ENCODE assay signal across 8 cellular contexts in genomic region chr4:75723802-75724065, GRCh38. TPM values are rescaled to one million over a fixed set of nuclear protein-coding genes. Genes with fewer than 3 reads are reported as not detected.
DNase-seq lines count a peak whose midpoint lies in the region; ATAC-seq and TF ChIP-seq lines count a peak whose summit lies in the region.

No MANE protein-coding gene starts in this region.

- 0% methylated on average over 3 of the region's 3 CpGs for WGBS in liver
- 0% methylated on average over 3 of the region's 3 CpGs for WGBS in thymus

- ATAC-seq in GM18858 (IDR thresholded peaks at IDR 0.05; ENCODE audit: unreplicated experiment) = no peak

- peak overlapping the region; percentile 73 for H3K4me3 ChIP-seq in astrocyte of the cerebellum (ENCODE audit: low read depth, low read length)
- H3K4me3 ChIP-seq in liver (ENCODE audit: low read depth in 1 of 3, low read length in 3 of 3) = peak overlapping the region; percentile 63 to 78 (median 77)
- peak overlapping the region; percentile 79 for H3K4me3 ChIP-seq in thymus (ENCODE audit: low read length)

- H3K4me1 Mint-ChIP-seq in activated T-cell treated with anti-CD3 and anti-CD28 coated beads, Interleukin-2, amount 50 U/mL, for 24 hours (ENCODE audit: low read depth) = peaks cover 46% of the 10 kb centered on the region

- H3K36me3 ChIP-seq in liver (ENCODE audit: control insufficient read depth in 4 of 4, insufficient read depth in 3 of 4, low read depth in 1 of 4, low read length in 3 of 4) = peaks cover 0 to 2% (median under 1%) of the 10 kb centered on the region in 4 donors
- no peaks in the 10 kb centered on the region for H3K36me3 ChIP-seq in thymus (ENCODE audit: control insufficient read depth, insufficient read depth)

- peak overlapping the region; percentile 99 for H3K4me3 Mint-ChIP-seq in activated T-cell treated with anti-CD3 and anti-CD28 coated beads, Interleukin-2, amount 50 U/mL, for 24 hours

- no peaks in the 10 kb centered on the region for H3K9me3 ChIP-seq in liver (ENCODE audit: control insufficient read depth in 4 of 4, low read length in 3 of 4)
- H3K9me3 ChIP-seq in thymus (ENCODE audit: control insufficient read depth) = no peaks in the 10 kb centered on the region

- no peaks in the 10 kb centered on the region for H3K27me3 Mint-ChIP-seq in activated T-cell treated with anti-CD3 and anti-CD28 coated beads, Interleukin-2, amount 50 U/mL, for 24 hours

- H3K4me1 ChIP-seq in liver (ENCODE audit: control insufficient read depth in 4 of 4, insufficient read depth in 4 of 4, low read length in 3 of 4) = peaks cover 11 to 27% (median 17%) of the 10 kb centered on the region in 4 donors
- peaks cover 7% of the 10 kb centered on the region for H3K4me1 ChIP-seq in thymus (ENCODE audit: control insufficient read depth, insufficient read depth, low read length)

- H3K27ac ChIP-seq in liver (ENCODE audit: low read depth in 1 of 2, low read length in 2 of 2) = peak overlapping the region; percentile 97 to 99
- peak overlapping the region; percentile 93 for H3K27ac ChIP-seq in thymus (ENCODE audit: low read depth)

- DNase-seq in activated T-cell treated with anti-CD3 and anti-CD28 coated beads, Interleukin-2, amount 50 U/mL, for 24 hours = no peak
- DNase-seq in activated T-cell treated with anti-CD3 and anti-CD28 coated beads, Interleukin-2, amount 50 U/mL, for 1 hour = no peak
- no peak for DNase-seq in astrocyte of the cerebellum (ENCODE audit: low read depth)
- DNase-seq in superior temporal gyrus (ENCODE audit: extremely low spot score) = no peak
- DNase-seq in SKM-1 (lab: John Stamatoyannopoulos, UW; ENCODE audit: unreplicated experiment) = no peak

- in situ Hi-C loops in astrocyte of the cerebellum (cut with HindIII; ENCODE audit: low sequenced_read_pairs) = no loop called here

- H3K9ac ChIP-seq in liver (ENCODE audit: low read depth in 1 of 2, low read length in 2 of 2) = peak overlapping the region; percentile 67 to 95

- no peak for TF ChIP-seq RAD21 in liver (IDR thresholded peaks at IDR 0.05)

- TF ChIP-seq CTCF in astrocyte of the cerebellum (IDR thresholded peaks at IDR 0.05; ENCODE audit: low read depth, low read length, missing control alignments) (no peak), liver (IDR thresholded peaks at IDR 0.05; ENCODE audit: low read depth, low read length, missing input control) (no peak)

- H3K9me3 Mint-ChIP-seq in activated T-cell treated with anti-CD3 and anti-CD28 coated beads, Interleukin-2, amount 50 U/mL, for 24 hours = no peaks in the 10 kb centered on the region

- peaks cover 30% of the 10 kb centered on the region for H3K36me3 Mint-ChIP-seq in activated T-cell treated with anti-CD3 and anti-CD28 coated beads, Interleukin-2, amount 50 U/mL, for 24 hours (ENCODE audit: low read depth)

- peak overlapping the region; percentile 100 for H3K27ac Mint-ChIP-seq in activated T-cell treated with anti-CD3 and anti-CD28 coated beads, Interleukin-2, amount 50 U/mL, for 24 hours

- H3K27me3 ChIP-seq in liver (ENCODE audit: control insufficient read depth in 4 of 4, insufficient read depth in 4 of 4, low read length in 3 of 4) = no peaks in the 10 kb centered on the region
- no peaks in the 10 kb centered on the region for H3K27me3 ChIP-seq in thymus (ENCODE audit: control insufficient read depth, insufficient read depth)

TF ChIP-seq in liver, 16 proteins besides CTCF, POLR2A, EP300 and RAD21:
- no peak for TF ChIP-seq HNF4A (conservative IDR thresholded peaks at IDR 0.05)
- TF ChIP-seq HNF4G (IDR thresholded peaks at IDR 0.05) = no peak
- TF ChIP-seq GABPA (IDR thresholded peaks at IDR 0.05 in 1 of 2, conservative IDR thresholded peaks at IDR 0.05 in 1 of 2) = no peak
- no peak for TF ChIP-seq TAF1 (conservative IDR thresholded peaks at IDR 0.05)
- no peak for TF ChIP-seq EGR1 (IDR thresholded peaks at IDR 0.05; ENCODE audit: low read depth in 2 of 2)
- no peak for TF ChIP-seq ATF3 (IDR thresholded peaks at IDR 0.05)
- TF ChIP-seq SP1 (IDR thresholded peaks at IDR 0.05) = no peak
- no peak for TF ChIP-seq FOXA2 (IDR thresholded peaks at IDR 0.05)
- no peak for TF ChIP-seq RXRA (IDR thresholded peaks at IDR 0.05)
- no peak for TF ChIP-seq MAX (IDR thresholded peaks at IDR 0.05)
- TF ChIP-seq REST (IDR thresholded peaks at IDR 0.05) = no peak
- TF ChIP-seq YY1 (IDR thresholded peaks at IDR 0.05) = no peak
- TF ChIP-seq FOXA1 (IDR thresholded peaks at IDR 0.05) = no peak
- TF ChIP-seq ZBTB33 (IDR thresholded peaks at IDR 0.05) = no peak
- TF ChIP-seq NR2F2 (IDR thresholded peaks at IDR 0.05) = no peak
- TF ChIP-seq JUND (IDR thresholded peaks at IDR 0.05) = no peak

RNA-seq across cellular contexts. Expression of gene USO1, which starts 0.6 kb away (rescaled TPM):
- 10 to 100 TPM; 41.6 to 77.0 TPM for total RNA-seq in liver
- polyA plus RNA-seq in liver (10 to 100 TPM; 18.4 to 37.4 TPM), thymus (42.6 TPM)

RNA-seq across cellular contexts. Expression of gene G3BP2, which starts 50.5 kb away (rescaled TPM):
- 10 to 100 TPM; 77.3 to 81.6 TPM for total RNA-seq in liver
- polyA plus RNA-seq in liver (10 to 100 TPM; 15.7 to 32.9 TPM), thymus (43.3 TPM)
